Comparison of ENCODE assay signal across 19 cellular contexts in the genomic region with DNA sequence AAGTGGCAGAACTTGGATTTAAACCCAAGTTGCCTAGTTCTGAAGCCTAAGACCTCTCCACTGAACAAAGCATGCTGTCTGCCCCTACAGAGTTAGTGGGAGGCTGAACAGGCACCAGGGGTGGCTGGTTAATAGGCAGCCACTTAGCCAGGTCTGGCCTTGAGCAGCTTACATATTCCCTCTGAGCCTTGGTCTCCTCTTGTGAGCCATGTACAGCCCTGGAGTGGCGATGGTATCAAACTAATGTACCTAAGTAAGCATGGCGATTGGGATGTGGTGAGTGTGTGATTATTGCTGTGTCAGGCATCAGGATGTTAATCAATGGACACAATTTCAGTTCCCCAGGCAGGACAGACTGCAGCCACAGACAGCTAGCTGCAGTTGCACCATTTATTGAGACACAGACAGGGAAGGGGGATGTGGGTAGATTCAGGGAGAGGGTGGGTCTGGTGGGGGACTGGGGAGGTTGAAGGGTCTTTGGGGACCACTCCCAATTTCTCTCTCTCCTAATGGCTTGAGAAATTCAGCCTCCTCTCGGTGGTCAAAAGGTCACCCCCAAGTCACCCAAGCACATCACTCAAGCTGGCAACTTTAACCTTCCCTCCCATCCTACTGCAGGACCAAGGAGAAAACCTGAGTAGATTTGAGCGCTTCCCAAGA. TPM values are rescaled to one million over a fixed set of nuclear protein-coding genes. Genes with fewer than 3 reads are reported as not detected.
A peak's percentile ranks its signal among the peaks of the same experiment; 100 is the strongest.
DNase-seq lines count a peak whose midpoint lies in the region; TF ChIP-seq lines count a peak whose summit lies in the region.
"Had no signal": no experiment of that assay in that cellular context is flagged by ENCODE, and none has a peak within 500 bp of the region (broad histone marks: within the 10 kb centered on the region; RNA-seq: fewer than 3 reads in every experiment).

No MANE protein-coding gene starts in this region.

- H3K4me3 Mint-ChIP-seq in Caco-2 (ENCODE audit: unreplicated experiment) (no peak overlapping the region), neural progenitor cell (no peak overlapping the region), type B pancreatic cell (no peak overlapping the region), Calu3 (ENCODE audit: low read depth, unreplicated experiment) (no peak overlapping the region)
- H3K4me3 Mint-ChIP-seq: CD4-positive, alpha-beta memory T cell; GM23338 had no signal

- H3K4me2 ChIP-seq in neural progenitor cell, result no peak overlapping the region
- H3K4me2 ChIP-seq: GM23338 had no signal

- H3K27me3 Mint-ChIP-seq in Caco-2 (ENCODE audit: insufficient read depth, unreplicated experiment) (no peaks in the 10 kb centered on the region), neural progenitor cell (ENCODE audit: insufficient read depth, low read depth) (peaks cover 14% of the 10 kb centered on the region), type B pancreatic cell (peaks cover 26% of the 10 kb centered on the region), Calu3 (ENCODE audit: unreplicated experiment) (peaks cover 33% of the 10 kb centered on the region)

- no peak overlapping the region for H3K9ac ChIP-seq in neural progenitor cell

- H3K36me3 ChIP-seq in Caco-2 (ENCODE audit: control insufficient read depth, insufficient read depth, low read length), result no peaks in the 10 kb centered on the region
- H3K36me3 ChIP-seq in neural progenitor cell, result no peaks in the 10 kb centered on the region
- no peaks in the 10 kb centered on the region for H3K36me3 ChIP-seq in tibial nerve
- H3K36me3 ChIP-seq: HAP-1 had no signal

- H3K27ac Mint-ChIP-seq in Caco-2 (ENCODE audit: unreplicated experiment) (peak overlapping the region; percentile 15), neural progenitor cell (peak overlapping the region; percentile 80), type B pancreatic cell (peak overlapping the region; percentile 36), Calu3 (ENCODE audit: unreplicated experiment) (no peak overlapping the region)
- H3K27ac Mint-ChIP-seq: CD4-positive, alpha-beta memory T cell; GM23338 had no signal

- WGBS in tibial nerve, 2 donors, result 86 to 90% methylated on average over 3 to 4 of the region's 4 CpGs

- H3K9me3 Mint-ChIP-seq in Caco-2 (ENCODE audit: unreplicated experiment) (no peaks in the 10 kb centered on the region), neural progenitor cell (no peaks in the 10 kb centered on the region), type B pancreatic cell (no peaks in the 10 kb centered on the region), Calu3 (ENCODE audit: low read depth, unreplicated experiment) (no peaks in the 10 kb centered on the region)
- H3K9me3 Mint-ChIP-seq: CD4-positive, alpha-beta memory T cell; GM23338 had no signal

- H3K27ac ChIP-seq in neural progenitor cell (no peak overlapping the region), tibial nerve (no peak overlapping the region)

- no peaks in the 10 kb centered on the region for H4K20me1 ChIP-seq in neural progenitor cell (ENCODE audit: low read depth)

- peaks cover 12% of the 10 kb centered on the region for H3F3A ChIP-seq in neural progenitor cell (ENCODE audit: low read depth)

- TF ChIP-seq POLR2A in tibial nerve (IDR thresholded peaks at IDR 0.05), result no peak

- no peak overlapping the region for H3K4me3 ChIP-seq in Caco-2 (ENCODE audit: low read depth, low read length)
- H3K4me3 ChIP-seq in neural progenitor cell, result no peak overlapping the region
- H3K4me3 ChIP-seq in tibial nerve, result no peak overlapping the region
- H3K4me3 ChIP-seq: GM12878, GM23338, HAP-1 had no signal

- TF ChIP-seq EP300 in tibial nerve (IDR thresholded peaks at IDR 0.05), result no peak

- TF ChIP-seq CTCF in Caco-2 (IDR thresholded peaks at IDR 0.05; ENCODE audit: insufficient read depth in 1 of 2, low read depth in 1 of 2, low read length in 1 of 2, severe bottlenecking in 1 of 2, unreplicated experiment in 1 of 2) (no peak), neural progenitor cell (IDR thresholded peaks at IDR 0.05) (no peak), type B pancreatic cell (conservative IDR thresholded peaks at IDR 0.05) (no peak), Calu3 (IDR thresholded peaks at IDR 0.05; ENCODE audit: unreplicated experiment) (no peak), tibial nerve (IDR thresholded peaks at IDR 0.05) (no peak)

- H3K4me1 Mint-ChIP-seq in Caco-2 (ENCODE audit: low read depth, unreplicated experiment), result peaks cover 26% of the 10 kb centered on the region
- peaks cover 25% of the 10 kb centered on the region for H3K4me1 Mint-ChIP-seq in neural progenitor cell
- H3K4me1 Mint-ChIP-seq in type B pancreatic cell (ENCODE audit: unreplicated experiment), result peaks cover 15% of the 10 kb centered on the region
- H3K4me1 Mint-ChIP-seq in Calu3 (ENCODE audit: low read depth, unreplicated experiment), result peaks cover 15% of the 10 kb centered on the region
- H3K4me1 Mint-ChIP-seq: GM23338 had no signal

- intact Hi-C loops in Caco-2 (cut with micrococcal nuclease; ENCODE audit: unreplicated experiment), result no loop called here
- intact Hi-C loops in Calu3 (cut with micrococcal nuclease; ENCODE audit: unreplicated experiment), result no loop called here

- CTCF ChIA-PET in Caco-2 (lab: Charles Lee), result interaction anchor here (0.5 kb wide), 1 partner anchor 744 kb away, joined by 3 read pairs; no protein-coding TSS in a partner anchor
- CTCF ChIA-PET in Calu3 (lab: Charles Lee), result no interaction called here

- POLR2A ChIA-PET in Caco-2 (lab: Charles Lee), result no interaction called here

- H3K36me3 Mint-ChIP-seq in Caco-2 (ENCODE audit: insufficient read depth, unreplicated experiment), result no peaks in the 10 kb centered on the region
- no peaks in the 10 kb centered on the region for H3K36me3 Mint-ChIP-seq in neural progenitor cell
- H3K36me3 Mint-ChIP-seq in type B pancreatic cell, result no peaks in the 10 kb centered on the region
- H3K36me3 Mint-ChIP-seq in Calu3 (ENCODE audit: insufficient read depth, unreplicated experiment), result no peaks in the 10 kb centered on the region
- H3K36me3 Mint-ChIP-seq: CD4-positive, alpha-beta memory T cell had no signal

- H2AFZ ChIP-seq in neural progenitor cell (replicated peaks), result no peak overlapping the region
- H2AFZ ChIP-seq: GM23338 had no signal

- no TSS peak for BruUV-seq in Caco-2 (replicated peaks; lab: Mats Ljungman, UMichigan)
- BruUV-seq in Calu3 (replicated peaks; lab: Mats Ljungman, UMichigan), result no TSS peak

- no peaks in the 10 kb centered on the region for H3K79me2 ChIP-seq in neural progenitor cell (ENCODE audit: low read depth)

- H3K9me3 ChIP-seq in Caco-2 (no peaks in the 10 kb centered on the region), neural progenitor cell (ENCODE audit: low read depth) (no peaks in the 10 kb centered on the region), tibial nerve (no peaks in the 10 kb centered on the region)
- H3K9me3 ChIP-seq: HAP-1 had no signal

- peaks cover 15% of the 10 kb centered on the region for H3K4me1 ChIP-seq in Caco-2
- peaks cover 40% of the 10 kb centered on the region for H3K4me1 ChIP-seq in neural progenitor cell
- no peaks in the 10 kb centered on the region for H3K4me1 ChIP-seq in tibial nerve
- H3K4me1 ChIP-seq: HAP-1 had no signal

- DNase-seq in Caco-2 (no peak), MV-4-11 (lab: John Stamatoyannopoulos, UW) (peak; percentile 5), neural progenitor cell (ENCODE audit: low spot score) (no peak), type B pancreatic cell (ENCODE audit: extremely low spot score, unreplicated experiment) (no peak), Calu3 (no peak), tibial nerve (ENCODE audit: low spot score in 2 of 2) (no peak)
- DNase-seq in activated CD8-positive, alpha-beta memory T cell treated with anti-CD3 and anti-CD28 coated beads, Interleukin-2, amount 50 U/mL, for 48 hours, result no peak
- DNase-seq: 8988T; C1 segment of cervical spinal cord; CD4-positive, alpha-beta memory T cell; COR-L47; DMS 273 treated with DMSO at 0.1 percent for 48 hours; DMS79; EL; GDM1 had no signal

- H3K27me3 ChIP-seq in Caco-2 (replicated peaks; ENCODE audit: control insufficient read depth, insufficient read depth, low read length), result no peaks in the 10 kb centered on the region
- H3K27me3 ChIP-seq in neural progenitor cell, result no peaks in the 10 kb centered on the region
- H3K27me3 ChIP-seq in tibial nerve, result no peaks in the 10 kb centered on the region

RNA-seq across cellular contexts. Expression of a gene that starts 7.3 kb away (rescaled TPM):
- total RNA-seq in Caco-2 (2022), result 3.4 and 5.2 TPM in 2 replicates
- total RNA-seq in neural progenitor cell (ENCODE audit: low replicate concordance), result not detected in 2 replicates
- total RNA-seq in type B pancreatic cell (ENCODE audit: low replicate concordance), result 1,276 and 3,134 TPM in 2 replicates
- total RNA-seq in Calu3 (2022), result not detected in 2 replicates
- not detected for total RNA-seq in tibial nerve
- total RNA-seq: A673; CD4-positive, alpha-beta memory T cell; GM12878; GM23338 had no signal

RNA-seq across cellular contexts. Expression of a gene that starts 12.9 kb away (rescaled TPM):
- total RNA-seq in Caco-2 (2022) (not detected in 2 replicates), neural progenitor cell (ENCODE audit: low replicate concordance) (not detected in 2 replicates), type B pancreatic cell (ENCODE audit: low replicate concordance) (not detected in 2 replicates), Calu3 (2022) (0.24 TPM in 1 of 2 replicates, not detected in the other), tibial nerve (1 to 10 TPM in 1 of 4 donors, not detected in 3; 3.9 TPM)
- total RNA-seq: A673; CD4-positive, alpha-beta memory T cell; GM12878 had no signal

RNA-seq across cellular contexts. Expression of a gene that starts 25.3 kb away (rescaled TPM):
- not detected in 2 replicates for total RNA-seq in Caco-2 (2022)
- total RNA-seq in neural progenitor cell (ENCODE audit: low replicate concordance), result not detected in 2 replicates
- 0.68 and 2.3 TPM in 2 replicates for total RNA-seq in type B pancreatic cell (ENCODE audit: low replicate concordance)
- total RNA-seq in Calu3 (2022), result not detected in 2 replicates
- not detected for total RNA-seq in tibial nerve
- total RNA-seq: A673; CD4-positive, alpha-beta memory T cell; GM12878; GM23338 had no signal

RNA-seq across cellular contexts. Expression of a gene that starts 27.6 kb away (rescaled TPM):
- total RNA-seq in Caco-2 (2022), result not detected in 2 replicates
- not detected in 2 replicates for total RNA-seq in neural progenitor cell (ENCODE audit: low replicate concordance)
- total RNA-seq in type B pancreatic cell (ENCODE audit: low replicate concordance), result 14.7 and 29.1 TPM in 2 replicates
- total RNA-seq in Calu3 (2022), result 0.59 and 0.69 TPM in 2 replicates
- total RNA-seq in tibial nerve, result 10 to 100 TPM in 1 of 4 donors, not detected in 3; 10.8 TPM
- total RNA-seq: A673; CD4-positive, alpha-beta memory T cell; GM12878; GM23338 had no signal

RNA-seq across cellular contexts. Expression of a gene that starts 44.1 kb away (rescaled TPM):
- total RNA-seq in Caco-2 (2022) (not detected in 2 replicates), neural progenitor cell (ENCODE audit: low replicate concordance) (not detected in 2 replicates), type B pancreatic cell (ENCODE audit: low replicate concordance) (not detected in 2 replicates), Calu3 (2022) (not detected in 2 replicates), tibial nerve (not detected)
- total RNA-seq: A673; CD4-positive, alpha-beta memory T cell; GM12878; GM23338 had no signal

Comparison
In these comparisons a context has a peak if more than half of its experiments do, and no peak if none do; other contexts are left out.
1. RNA of a gene that starts 7.3 kb away (total RNA-seq): 1,276 to 3,134 TPM in type B pancreatic cell; 3.4 to 5.2 TPM in Caco-2, not detected in neural progenitor cell, not detected in Calu3 and not detected in tibial nerve; every median in the first group is over 100 times any median in the second.